ENCODE assay signal across 14 cellular contexts in the genomic region with DNA sequence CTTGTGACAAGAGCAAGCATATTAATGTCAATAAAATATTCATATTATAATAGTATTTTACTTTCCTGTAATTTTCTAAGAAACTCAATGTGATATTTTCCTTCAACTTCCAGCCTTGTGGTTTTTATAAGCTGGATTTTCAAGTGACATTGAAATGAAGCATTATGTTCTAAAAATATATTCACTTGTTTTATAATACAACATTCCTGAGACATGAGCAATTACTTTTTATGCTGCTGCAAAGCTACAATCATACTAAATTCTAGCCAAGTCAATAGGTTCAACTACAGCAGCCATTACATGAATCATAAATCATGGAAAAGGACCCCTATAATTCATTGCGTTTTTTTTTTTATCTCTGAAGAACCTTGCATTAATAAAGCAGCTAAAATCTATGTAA.
A peak's percentile ranks its signal among the peaks of the same experiment; 100 is the strongest.
DNase-seq lines count a peak whose midpoint lies in the region; ATAC-seq, FAIRE-seq and TF ChIP-seq lines count a peak whose summit lies in the region.
"Had no signal": no experiment of that assay in that cellular context is flagged by ENCODE, and none has a peak within 500 bp of the region (broad histone marks: within the 10 kb centered on the region; RNA-seq: fewer than 3 reads in every experiment).

No MANE protein-coding gene starts in this region.

- no peaks in the 10 kb centered on the region for H3K27me3 ChIP-seq in bronchial epithelial cell (ENCODE audit: control insufficient read depth, insufficient read depth, low read length)
- H3K27me3 ChIP-seq: BLaER1 treated with 17β-estradiol and CSF1 and Interleukin-3, amounts not matched to agents 10 nM and 100 nM; suprapubic skin had no signal

- no peaks in the 10 kb centered on the region for H3K9me3 Mint-ChIP-seq in stimulated activated naive CD8-positive, alpha-beta T cell treated with anti-CD3 and anti-CD28 coated beads, Interleukin-15, amount 100 ng/mL, for 72 hours
- H3K9me3 Mint-ChIP-seq: activated T-cell treated with anti-CD3 and anti-CD28 coated beads, Interleukin-2, amount 50 U/mL, for 4 hours had no signal

- DNase-seq in AG08395 (ENCODE audit: low spot score) (peak; percentile 66), HT1080 (ENCODE audit: low read depth) (peak; percentile 62), bronchial epithelial cell (ENCODE audit: low read depth) (peak; percentile 57), kidney tubule cell (ENCODE audit: low spot score) (peak; percentile 45), epidermal melanocyte (ENCODE audit: insufficient read length, low spot score) (no peak), T-helper 2 cell (no peak)
- DNase-seq in activated CD4-positive, alpha-beta T cell treated with anti-CD3 and anti-CD28 coated beads for 48 hours = no peak
- DNase-seq in stimulated activated naive CD8-positive, alpha-beta T cell treated with anti-CD3 and anti-CD28 coated beads, Interleukin-15, amount 100 ng/mL, for 72 hours = no peak
- DNase-seq: activated T-cell treated with anti-CD3 and anti-CD28 coated beads, Interleukin-2, amount 50 U/mL, for 4 hours had no signal

- no peak overlapping the region for H3K4me3 ChIP-seq in bronchial epithelial cell (ENCODE audit: low read depth, low read length)
- H3K4me3 ChIP-seq: BLaER1 treated with 17β-estradiol and CSF1 and Interleukin-3, amounts not matched to agents 10 nM and 100 nM; K562; suprapubic skin had no signal

- H3K27ac Mint-ChIP-seq in stimulated activated naive CD8-positive, alpha-beta T cell treated with anti-CD3 and anti-CD28 coated beads, Interleukin-15, amount 100 ng/mL, for 72 hours = no peak overlapping the region

- H3K36me3 ChIP-seq in bronchial epithelial cell (ENCODE audit: control insufficient read depth, insufficient read depth, low read length) = no peaks in the 10 kb centered on the region
- H3K36me3 ChIP-seq: BLaER1 treated with 17β-estradiol and CSF1 and Interleukin-3, amounts not matched to agents 10 nM and 100 nM; suprapubic skin had no signal

- H3K4me3 Mint-ChIP-seq in stimulated activated naive CD8-positive, alpha-beta T cell treated with anti-CD3 and anti-CD28 coated beads, Interleukin-15, amount 100 ng/mL, for 72 hours = no peak overlapping the region
- H3K4me3 Mint-ChIP-seq: activated T-cell treated with anti-CD3 and anti-CD28 coated beads, Interleukin-2, amount 50 U/mL, for 4 hours had no signal

- H3K27me3 Mint-ChIP-seq in stimulated activated naive CD8-positive, alpha-beta T cell treated with anti-CD3 and anti-CD28 coated beads, Interleukin-15, amount 100 ng/mL, for 72 hours = no peaks in the 10 kb centered on the region

- no peak for FAIRE-seq in bronchial epithelial cell (lab: Jason Lieb, UNC)
- FAIRE-seq: K562 had no signal

- TF ChIP-seq CTCF in bronchial epithelial cell (IDR thresholded peaks at IDR 0.05; ENCODE audit: insufficient read depth, low read length, severe bottlenecking) = no peak

- no peaks in the 10 kb centered on the region for H3K4me1 Mint-ChIP-seq in stimulated activated naive CD8-positive, alpha-beta T cell treated with anti-CD3 and anti-CD28 coated beads, Interleukin-15, amount 100 ng/mL, for 72 hours

- no peak for ATAC-seq in stimulated activated naive CD8-positive, alpha-beta T cell treated with anti-CD3 and anti-CD28 coated beads, Interleukin-15, amount 100 ng/mL, for 72 hours
- ATAC-seq: activated CD4-positive, CD25-positive, alpha-beta regulatory T cell treated with anti-CD3 and anti-CD28 coated beads, Interleukin-2, amount 50 U/mL, for 24 hours; activated T-cell treated with anti-CD3 and anti-CD28 coated beads, Interleukin-2, amount 50 U/mL, for 4 hours; esophagus mucosa; K562 had no signal

Comparison
In these comparisons a context has a peak if more than half of its experiments do, and no peak if none do; other contexts are left out.
1. DNase-seq: peak in AG08395 (single experiment), HT1080 (single experiment), bronchial epithelial cell (single experiment) and kidney tubule cell (single experiment); none in activated CD4-positive, alpha-beta T cell treated with anti-CD3 and anti-CD28 coated beads for 48 hours (single experiment), epidermal melanocyte (single experiment), T-helper 2 cell (0 of 5) and stimulated activated naive CD8-positive, alpha-beta T cell treated with anti-CD3 and anti-CD28 coated beads, Interleukin-15, amount 100 ng/mL, for 72 hours (0 of 2).